10 cellular contexts compared by ENCODE assay signal in genomic region chr17:78862073-78863023, GRCh38. TPM values are rescaled to one million over a fixed set of nuclear protein-coding genes. Genes with fewer than 3 reads are reported as not detected.
DNase-seq lines count a peak whose midpoint lies in the region; ATAC-seq, FAIRE-seq and TF ChIP-seq lines count a peak whose summit lies in the region.
"Had no signal": no experiment of that assay in that cellular context is flagged by ENCODE, and none has a peak within 500 bp of the region (broad histone marks: within the 10 kb centered on the region; RNA-seq: fewer than 3 reads in every experiment).

No MANE protein-coding gene starts in this region.

- H4K20me1 ChIP-seq in fibroblast of lung (ENCODE audit: control insufficient read depth, extremely low read depth, insufficient read depth, low read length) = no peaks in the 10 kb centered on the region

- H3K4me1 Mint-ChIP-seq in Calu3 (ENCODE audit: low read depth, unreplicated experiment) = peaks cover 29% of the 10 kb centered on the region

- 0 out of 2 replicates have a peak, but pooled peaks cover 2% of the 10 kb centered on the region for H3K36me3 ChIP-seq in RWPE2 (ENCODE audit: low read depth)
- H3K36me3 ChIP-seq in fibroblast of lung (ENCODE audit: control insufficient read depth, insufficient read depth, low read length) = peaks cover 9% of the 10 kb centered on the region

- H3K36me3 Mint-ChIP-seq in Calu3 (ENCODE audit: insufficient read depth, unreplicated experiment) = peaks cover 40% of the 10 kb centered on the region

- H3K27me3 Mint-ChIP-seq in Calu3 (ENCODE audit: unreplicated experiment) = no peaks in the 10 kb centered on the region

- peak overlapping the region; percentile 76 for H3K27ac ChIP-seq in RWPE2 (ENCODE audit: poor library complexity, severe bottlenecking)
- H3K27ac ChIP-seq in fibroblast of lung (ENCODE audit: insufficient read depth, low read length) = peak overlapping the region; percentile 89

- H3K9me3 ChIP-seq in RWPE2 (ENCODE audit: severe bottlenecking) (no peaks in the 10 kb centered on the region), fibroblast of lung (ENCODE audit: control insufficient read depth, insufficient read depth, low read depth, low read length) (no peaks in the 10 kb centered on the region)

- H3K4me1 ChIP-seq in RWPE2 (ENCODE audit: insufficient read depth, poor library complexity, severe bottlenecking) = peaks cover 17% of the 10 kb centered on the region
- H3K4me1 ChIP-seq in fibroblast of lung (ENCODE audit: control insufficient read depth, extremely low read depth, insufficient read depth, low read length) = peaks cover 20% of the 10 kb centered on the region

- H3K27ac Mint-ChIP-seq in Calu3 (ENCODE audit: unreplicated experiment) = peak overlapping the region; percentile 100

- CTCF ChIA-PET in Calu3 (lab: Charles Lee) = interaction anchor here (0.8 to 1.0 kb wide), 3 partner anchors 96 to 134 kb away, joined by 3 read pairs; no protein-coding TSS in a partner anchor

- H3K4me3 Mint-ChIP-seq in Calu3 (ENCODE audit: low read depth, unreplicated experiment) = peak overlapping the region; percentile 64

- H3K27me3 ChIP-seq in RWPE2 (ENCODE audit: insufficient read depth, poor library complexity, severe bottlenecking) = no peaks in the 10 kb centered on the region
- no peaks in the 10 kb centered on the region for H3K27me3 ChIP-seq in fibroblast of lung (ENCODE audit: control insufficient read depth, insufficient read depth, low read length)

- intact Hi-C loops in Calu3 (cut with micrococcal nuclease; ENCODE audit: unreplicated experiment) (loop anchor here (1.0 kb wide), 1 partner anchor 21 kb away; no protein-coding TSS in a partner anchor), posterior vena cava (cut with DNase I) (loop anchor here (5.0 kb wide), 1 partner anchor 110 kb away; no protein-coding TSS in a partner anchor)

- DNase-seq in Calu3 (peak; percentile 89), RWPE2 (ENCODE audit: low spot score) (peak; percentile 85), fibroblast of lung (ENCODE audit: low read depth in 2 of 2) (peak; percentile 97 to 99), posterior vena cava (ENCODE audit: low spot score) (peak; percentile 97), KG1 (lab: John Stamatoyannopoulos, UW) (no peak), retina (no peak), D721Med (ENCODE audit: insufficient read length, low spot score) (no peak)

- no peak for FAIRE-seq in D721Med (lab: Jason Lieb, UNC)
- FAIRE-seq: GM18507 had no signal

- no peak overlapping the region for H3K4me3 ChIP-seq in RWPE2 (ENCODE audit: severe bottlenecking)
- peak overlapping the region in 1 of 4 experiments; percentile 18 for H3K4me3 ChIP-seq in fibroblast of lung (replicated peaks in 1 of 4; ENCODE audit: control extremely low read depth in 1 of 4, insufficient read depth in 1 of 4, low read depth in 3 of 4, low read length in 4 of 4)

- H3K79me2 ChIP-seq in fibroblast of lung (ENCODE audit: control insufficient read depth, insufficient read depth, low read length) = peaks cover 27% of the 10 kb centered on the region

- H2AFZ ChIP-seq in fibroblast of lung (ENCODE audit: low read length) = peak overlapping the region; percentile 25

- peak overlapping the region; percentile 7 for H3K4me2 ChIP-seq in fibroblast of lung (ENCODE audit: extremely low read depth, insufficient read depth, low read length)

- BruUV-seq in Calu3 (replicated peaks; lab: Mats Ljungman, UMichigan) = TSS peak; percentile 93

- H3K9ac ChIP-seq in fibroblast of lung (ENCODE audit: insufficient read depth, low read length) = peak overlapping the region; percentile 48

- peak; percentile 91 for ATAC-seq in RWPE2 (ENCODE audit: low read depth)
- ATAC-seq in GM18907 (IDR thresholded peaks at IDR 0.05; ENCODE audit: unreplicated experiment) = no peak

- TF ChIP-seq CTCF in Calu3 (IDR thresholded peaks at IDR 0.05; ENCODE audit: unreplicated experiment) (no peak), RWPE2 (IDR thresholded peaks at IDR 0.05; ENCODE audit: poor library complexity, severe bottlenecking) (no peak), fibroblast of lung (conservative IDR thresholded peaks at IDR 0.05 in 1 of 2, IDR thresholded peaks at IDR 0.05 in 1 of 2; ENCODE audit: low read depth in 1 of 2, low read length in 2 of 2) (no peak), D721Med (IDR thresholded peaks at IDR 0.05; ENCODE audit: insufficient read depth, missing control alignments) (no peak)

- H3K9me3 Mint-ChIP-seq in Calu3 (ENCODE audit: low read depth, unreplicated experiment) = no peaks in the 10 kb centered on the region

RNA-seq across cellular contexts. Expression of gene USP36, which starts 21.7 kb away (rescaled TPM):
- 79.5 and 84.3 TPM in 2 replicates for total RNA-seq in Calu3 (2022)
- total RNA-seq in fibroblast of lung = 16.7 and 18.3 TPM in 2 replicates
- 15.4 and 27.4 TPM in 2 replicates for polyA plus RNA-seq in fibroblast of lung
- polyA plus RNA-seq in fibroblast of lung (2012) = 18.2 and 25.0 TPM in 2 replicates
- polyA minus RNA-seq in fibroblast of lung (ENCODE audit: low replicate concordance) = 48.3 and 92.3 TPM in 2 replicates
- total RNA-seq in posterior vena cava = 10 to 100 TPM; 47.1 to 52.1 TPM

RNA-seq across cellular contexts. Expression of gene CEP295NL, which starts 40.7 kb away (rescaled TPM):
- total RNA-seq in Calu3 (2022) (4.6 and 6.0 TPM in 2 replicates), fibroblast of lung (2.3 and 2.8 TPM in 2 replicates), posterior vena cava (1 to 10 TPM; 4.1 to 4.9 TPM)
- polyA plus RNA-seq in fibroblast of lung = 0.10 and 0.15 TPM in 2 replicates
- polyA plus RNA-seq in fibroblast of lung (2012) = 0.15 and 0.35 TPM in 2 replicates
- 0.56 TPM in 1 of 2 replicates, not detected in the other for polyA minus RNA-seq in fibroblast of lung (ENCODE audit: low replicate concordance)
- total RNA-seq: activated CD8-positive, alpha-beta memory T cell treated with anti-CD3 and anti-CD28 coated beads for 36 hours had no signal

Comparison
In these comparisons a context has a peak if more than half of its experiments do, and no peak if none do; other contexts are left out.
1. DNase-seq: peak in Calu3 (single experiment), RWPE2 (single experiment), fibroblast of lung (2 of 2) and posterior vena cava (single experiment); none in KG1 (single experiment), retina (single experiment) and D721Med (single experiment).